In genomic region chr15:29405564-29405963, GRCh38 we compare ENCODE assay signal across 34 cellular contexts.
"Had no signal": no experiment of that assay in that cellular context is flagged by ENCODE, and none has a peak within 500 bp of the region (broad histone marks: within the 10 kb centered on the region; RNA-seq: fewer than 3 reads in every experiment).

No MANE protein-coding gene starts in this region.

- H3K4me1 ChIP-seq: ascending aorta had no signal

- H3K4me1 Mint-ChIP-seq: activated B cell treated with CpG ODN at 0.5 μM for 24 hours; activated CD4-positive, alpha-beta T cell treated with anti-CD3 and anti-CD28 coated beads, Interleukin-2, amount 10 ng/mL, durations not matched to agents 7 days and 5 days; activated naive CD4-positive, alpha-beta T cell treated with anti-CD3 and anti-CD28 coated beads, Interleukin-2, amount 10 ng/mL, durations not matched to agents 7 days and 5 days; activated naive CD4-positive, alpha-beta T cell treated with anti-CD3 and anti-CD28 coated beads, Interleukin-2, amount 50 U/mL, for 24 hours; activated naive CD8-positive, alpha-beta T cell treated with anti-CD3 and anti-CD28 coated beads, Interleukin-2, amount 10 ng/mL, durations not matched to agents 7 days and 5 days; activated naive CD8-positive, alpha-beta T cell treated with anti-CD3 and anti-CD28 coated beads, Interleukin-2, amount 50 U/mL, for 24 hours; central memory CD8-positive, alpha-beta T cell had no signal

- ATAC-seq: activated CD8-positive, alpha-beta T cell treated with anti-CD3 and anti-CD28 coated beads for 36 hours; activated naive CD8-positive, alpha-beta T cell treated with anti-CD3 and anti-CD28 coated beads, Interleukin-2, amount 50 U/mL, for 24 hours; activated T-cell treated with anti-CD3 and anti-CD28 coated beads, Interleukin-2, amount 50 U/mL, for 4 hours; activated T-cell treated with anti-CD3 and anti-CD28 coated beads, Interleukin-2, amount 50 U/mL, for 72 hours had no signal

- H3K27ac Mint-ChIP-seq: activated B cell treated with CpG ODN at 0.5 μM for 24 hours; activated CD4-positive, alpha-beta memory T cell treated with anti-CD3 and anti-CD28 coated beads for 36 hours; activated CD4-positive, alpha-beta T cell treated with anti-CD3 and anti-CD28 coated beads, Interleukin-2, amount 10 ng/mL, durations not matched to agents 7 days and 5 days; activated CD8-positive, alpha-beta T cell treated with anti-CD3 and anti-CD28 coated beads for 36 hours; activated naive CD4-positive, alpha-beta T cell treated with anti-CD3 and anti-CD28 coated beads, Interleukin-2, amount 10 ng/mL, durations not matched to agents 7 days and 5 days; activated naive CD4-positive, alpha-beta T cell treated with anti-CD3 and anti-CD28 coated beads, Interleukin-2, amount 50 U/mL, for 24 hours; activated naive CD8-positive, alpha-beta T cell; activated naive CD8-positive, alpha-beta T cell treated with anti-CD3 and anti-CD28 coated beads, Interleukin-2, amount 10 ng/mL, durations not matched to agents 7 days and 5 days; activated naive CD8-positive, alpha-beta T cell treated with anti-CD3 and anti-CD28 coated beads, Interleukin-2, amount 50 U/mL, for 24 hours; activated T-cell treated with anti-CD3 and anti-CD28 coated beads, Interleukin-2, amount 50 U/mL, for 72 hours; activated T-helper 1 cell treated with anti-CD3 and anti-CD28 coated beads, Interleukin-12 subunit alpha, Interleukin-12 subunit beta, Interleukin-2, Interleukin-4 antibody, amounts not matched to agents 30 ng/mL and 10 ng/mL and 1 ng/mL, durations not matched to agents 14 hours and 24 hours and 36 hours; activated T-helper 2 cell treated with anti-CD3 and anti-CD28 coated beads, Interferon-gamma antibody, Interleukin-2, Interleukin-4, amounts not matched to agents 10 μg/mL and 5 μg/mL and 100 μg/mL, durations not matched to agents 14 hours and 24 hours and 36 hours; brain; T-helper 1 cell treated with Interleukin-12 subunit alpha and Interleukin-12 subunit beta and Interleukin-4 antibody, amounts not matched to agents 30 μg/mL and 1 μg/mL, for 36 hours; T-helper 2 cell treated with Interferon-gamma antibody and Interleukin-4, amounts not matched to agents 5 μg/mL and 100 μg/mL, for 36 hours had no signal

- H3K9me3 Mint-ChIP-seq: activated B cell treated with CpG ODN at 0.5 μM for 24 hours; activated CD4-positive, alpha-beta memory T cell treated with anti-CD3 and anti-CD28 coated beads for 36 hours; activated CD4-positive, alpha-beta T cell treated with anti-CD3 and anti-CD28 coated beads, Interleukin-2, amount 10 ng/mL, durations not matched to agents 7 days and 5 days; activated CD8-positive, alpha-beta T cell treated with anti-CD3 and anti-CD28 coated beads for 36 hours; activated naive CD4-positive, alpha-beta T cell treated with anti-CD3 and anti-CD28 coated beads, Interleukin-2, amount 10 ng/mL, durations not matched to agents 7 days and 5 days; activated naive CD4-positive, alpha-beta T cell treated with anti-CD3 and anti-CD28 coated beads, Interleukin-2, amount 50 U/mL, for 24 hours; activated naive CD8-positive, alpha-beta T cell treated with anti-CD3 and anti-CD28 coated beads, Interleukin-2, amount 10 ng/mL, durations not matched to agents 7 days and 5 days; activated naive CD8-positive, alpha-beta T cell treated with anti-CD3 and anti-CD28 coated beads, Interleukin-2, amount 50 U/mL, for 24 hours; activated T-cell treated with anti-CD3 and anti-CD28 coated beads, Interleukin-2, amount 50 U/mL, for 4 hours; activated T-cell treated with anti-CD3 and anti-CD28 coated beads, Interleukin-2, amount 50 U/mL, for 72 hours; activated T-helper 1 cell treated with anti-CD3 and anti-CD28 coated beads, Interleukin-12 subunit alpha, Interleukin-12 subunit beta, Interleukin-2, Interleukin-4 antibody, amounts not matched to agents 30 ng/mL and 10 ng/mL and 1 ng/mL, durations not matched to agents 14 hours and 24 hours and 36 hours; activated T-helper 2 cell treated with anti-CD3 and anti-CD28 coated beads, Interferon-gamma antibody, Interleukin-2, Interleukin-4, amounts not matched to agents 10 μg/mL and 5 μg/mL and 100 μg/mL, durations not matched to agents 14 hours and 24 hours and 36 hours; brain; central memory CD8-positive, alpha-beta T cell; T-helper 1 cell treated with Interleukin-12 subunit alpha and Interleukin-12 subunit beta and Interleukin-4 antibody, amounts not matched to agents 30 μg/mL and 1 μg/mL, for 36 hours; T-helper 2 cell treated with Interferon-gamma antibody and Interleukin-4, amounts not matched to agents 5 μg/mL and 100 μg/mL, for 36 hours had no signal

- H3K27ac ChIP-seq: ascending aorta, cardiac muscle cell had no signal

- H3K27me3 ChIP-seq: ascending aorta, cardiac muscle cell had no signal

- H3K9me3 ChIP-seq: ascending aorta had no signal

- H3K36me3 Mint-ChIP-seq: activated CD4-positive, alpha-beta memory T cell treated with anti-CD3 and anti-CD28 coated beads for 36 hours; activated naive CD4-positive, alpha-beta T cell treated with anti-CD3 and anti-CD28 coated beads, Interleukin-2, amount 10 ng/mL, durations not matched to agents 7 days and 5 days; activated naive CD4-positive, alpha-beta T cell treated with anti-CD3 and anti-CD28 coated beads, Interleukin-2, amount 50 U/mL, for 24 hours; activated naive CD8-positive, alpha-beta T cell; activated naive CD8-positive, alpha-beta T cell treated with anti-CD3 and anti-CD28 coated beads, Interleukin-2, amount 10 ng/mL, durations not matched to agents 7 days and 5 days; brain had no signal

- H3K4me3 ChIP-seq: ascending aorta, cardiac muscle cell had no signal

- H3K27me3 Mint-ChIP-seq: activated CD8-positive, alpha-beta T cell treated with anti-CD3 and anti-CD28 coated beads for 36 hours had no signal

- H3K36me3 ChIP-seq: ascending aorta, cardiac muscle cell had no signal

- DNase-seq: activated B cell treated with CpG ODN at 0.5 μM for 24 hours; activated CD4-positive, alpha-beta memory T cell treated with anti-CD3 and anti-CD28 coated beads for 36 hours; activated CD4-positive, alpha-beta T cell treated with anti-CD3 and anti-CD28 coated beads for 4 hours; activated CD4-positive, alpha-beta T cell treated with anti-CD3 and anti-CD28 coated beads, Interleukin-2, amount 10 ng/mL, durations not matched to agents 7 days and 5 days; activated CD4-positive, CD25-positive, alpha-beta regulatory T cell treated with anti-CD3 and anti-CD28 coated beads, Interleukin-2, amount 50 U/mL, for 72 hours; activated CD8-positive, alpha-beta memory T cell treated with anti-CD3 and anti-CD28 coated beads, Interleukin-2, amount 50 U/mL, for 4 hours; activated CD8-positive, alpha-beta T cell treated with anti-CD3 and anti-CD28 coated beads for 36 hours; activated effector memory CD4-positive, alpha-beta T cell treated with Interleukin-2 at 50 U/mL for 16 hours; activated gamma-delta T cell; activated naive CD4-positive, alpha-beta T cell treated with anti-CD3 and anti-CD28 coated beads, Interleukin-2, amount 10 ng/mL, durations not matched to agents 7 days and 5 days; activated naive CD4-positive, alpha-beta T cell treated with Interleukin-2 at 50 U/mL for 16 hours; activated naive CD8-positive, alpha-beta T cell treated with anti-CD3 and anti-CD28 coated beads, Interleukin-2, amount 10 ng/mL, durations not matched to agents 7 days and 5 days; activated naive CD8-positive, alpha-beta T cell treated with anti-CD3 and anti-CD28 coated beads, Interleukin-2, amount 50 U/mL, for 24 hours; activated T-cell treated with anti-CD3 and anti-CD28 coated beads for 4 hours; activated T-cell treated with anti-CD3 and anti-CD28 coated beads, Interleukin-2, amount 50 U/mL, for 1 hour; activated T-cell treated with anti-CD3 and anti-CD28 coated beads, Interleukin-2, amount 50 U/mL, for 4 hours; activated T-cell treated with anti-CD3 and anti-CD28 coated beads, Interleukin-2, amount 50 U/mL, for 72 hours; amygdala; anterior cingulate cortex; caudate nucleus; SW 1271; T-helper 1 cell; T-helper 2 cell; T-helper 9 cell had no signal

- H3K4me3 Mint-ChIP-seq: activated B cell treated with CpG ODN at 0.5 μM for 24 hours; activated CD4-positive, alpha-beta memory T cell treated with anti-CD3 and anti-CD28 coated beads for 36 hours; activated CD4-positive, alpha-beta T cell treated with anti-CD3 and anti-CD28 coated beads, Interleukin-2, amount 10 ng/mL, durations not matched to agents 7 days and 5 days; activated CD8-positive, alpha-beta T cell treated with anti-CD3 and anti-CD28 coated beads for 36 hours; activated naive CD4-positive, alpha-beta T cell treated with anti-CD3 and anti-CD28 coated beads, Interleukin-2, amount 10 ng/mL, durations not matched to agents 7 days and 5 days; activated naive CD4-positive, alpha-beta T cell treated with anti-CD3 and anti-CD28 coated beads, Interleukin-2, amount 50 U/mL, for 24 hours; activated naive CD8-positive, alpha-beta T cell; activated naive CD8-positive, alpha-beta T cell treated with anti-CD3 and anti-CD28 coated beads, Interleukin-2, amount 10 ng/mL, durations not matched to agents 7 days and 5 days; activated naive CD8-positive, alpha-beta T cell treated with anti-CD3 and anti-CD28 coated beads, Interleukin-2, amount 50 U/mL, for 24 hours; activated T-cell treated with anti-CD3 and anti-CD28 coated beads, Interleukin-2, amount 50 U/mL, for 4 hours; activated T-cell treated with anti-CD3 and anti-CD28 coated beads, Interleukin-2, amount 50 U/mL, for 72 hours; activated T-helper 1 cell treated with anti-CD3 and anti-CD28 coated beads, Interleukin-12 subunit alpha, Interleukin-12 subunit beta, Interleukin-2, Interleukin-4 antibody, amounts not matched to agents 30 ng/mL and 10 ng/mL and 1 ng/mL, durations not matched to agents 14 hours and 24 hours and 36 hours; brain; central memory CD8-positive, alpha-beta T cell; T-helper 1 cell treated with Interleukin-12 subunit alpha and Interleukin-12 subunit beta and Interleukin-4 antibody, amounts not matched to agents 30 μg/mL and 1 μg/mL, for 36 hours; T-helper 2 cell treated with Interferon-gamma antibody and Interleukin-4, amounts not matched to agents 5 μg/mL and 100 μg/mL, for 36 hours had no signal
